8 cellular contexts compared by ENCODE assay signal in the genomic region with DNA sequence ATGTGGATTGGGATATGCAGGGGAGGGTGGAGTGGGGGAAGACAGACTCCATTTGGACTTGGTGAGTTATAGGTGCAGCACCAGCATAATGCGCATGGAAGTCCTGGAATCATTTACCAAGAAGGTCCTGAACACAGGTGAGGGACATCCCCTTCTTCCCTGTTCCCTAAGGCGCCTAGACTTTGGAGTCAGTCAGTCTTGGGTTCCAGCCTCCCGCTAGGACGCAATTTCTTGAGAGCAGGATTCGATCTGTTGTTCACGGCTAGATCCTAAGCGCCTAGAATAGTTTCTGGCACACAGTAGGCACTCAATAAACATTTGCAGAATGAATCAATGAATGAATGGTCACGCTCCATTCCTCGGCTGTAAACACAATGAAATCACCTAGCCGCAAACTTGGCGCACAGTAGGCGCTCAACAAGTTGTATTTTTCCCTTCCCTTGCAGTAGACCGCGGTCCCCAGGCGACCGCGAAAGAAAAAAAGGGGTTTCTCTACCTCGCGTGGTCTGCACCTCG. TPM values are rescaled to one million over a fixed set of nuclear protein-coding genes. Genes with fewer than 3 reads are reported as not detected.
A peak's percentile ranks its signal among the peaks of the same experiment; 100 is the strongest.
DNase-seq lines count a peak whose midpoint lies in the region; ATAC-seq, FAIRE-seq and TF ChIP-seq lines count a peak whose summit lies in the region.

No MANE protein-coding gene starts in this region.

- H3K4me3 ChIP-seq in Loucy (ENCODE audit: low read length, poor library complexity, severe bottlenecking) (peak overlapping the region; percentile 85), endodermal cell (ENCODE audit: low read length) (peak overlapping the region; percentile 95), pancreas (peak overlapping the region; percentile 43 to 79 (median 49))

- peak overlapping the region; percentile 80 for H3K9ac ChIP-seq in Loucy (ENCODE audit: low read depth, low read length, poor library complexity, severe bottlenecking)
- H3K9ac ChIP-seq in endodermal cell (ENCODE audit: extremely low read depth, low read length, poor library complexity, severe bottlenecking) = peak overlapping the region; percentile 29

- H3K27me3 Mint-ChIP-seq in endodermal cell (ENCODE audit: insufficient read depth) = peaks cover 24% of the 10 kb centered on the region

- H3F3A ChIP-seq in Loucy (ENCODE audit: low read depth) = no peaks in the 10 kb centered on the region

- H3K36me3 ChIP-seq in Loucy (ENCODE audit: insufficient read depth, low read length) (no peaks in the 10 kb centered on the region), endodermal cell (ENCODE audit: control insufficient read depth, insufficient read depth, low read length) (no peaks in the 10 kb centered on the region), pancreas (no peaks in the 10 kb centered on the region)

- peak overlapping the region; percentile 84 for H3K27ac Mint-ChIP-seq in endodermal cell

- H3K9me2 ChIP-seq in Loucy (replicated peaks; ENCODE audit: low read depth, low read length) = no peaks in the 10 kb centered on the region

- H3K4me1 Mint-ChIP-seq in endodermal cell = peaks cover 42% of the 10 kb centered on the region

- H3K9me3 ChIP-seq in Loucy (ENCODE audit: insufficient read depth, low read depth, low read length) (no peaks in the 10 kb centered on the region), endodermal cell (ENCODE audit: control insufficient read depth, low read length) (no peaks in the 10 kb centered on the region), pancreas (no peaks in the 10 kb centered on the region)

- H3K27me3 ChIP-seq in Loucy (ENCODE audit: insufficient read depth, low read length, poor library complexity, severe bottlenecking) (no peaks in the 10 kb centered on the region), endodermal cell (ENCODE audit: control insufficient read depth, insufficient read depth, low read length, poor library complexity, severe bottlenecking) (peaks cover 10% of the 10 kb centered on the region), pancreas (no peaks in the 10 kb centered on the region)

- peaks cover 1% of the 10 kb centered on the region for H3K36me3 Mint-ChIP-seq in endodermal cell (ENCODE audit: low read depth)

- no peak for TF ChIP-seq CTCF in Loucy (conservative IDR thresholded peaks at IDR 0.05; ENCODE audit: low read length)
- TF ChIP-seq CTCF in endodermal cell (conservative IDR thresholded peaks at IDR 0.05) = no peak
- no peak for TF ChIP-seq CTCF in pancreas (IDR thresholded peaks at IDR 0.05)

- H4K20me1 ChIP-seq in Loucy (ENCODE audit: insufficient read depth, low read length, poor library complexity, severe bottlenecking) = peaks cover 21% of the 10 kb centered on the region

- H2AFZ ChIP-seq in Loucy (ENCODE audit: low read length) = peak overlapping the region; percentile 69

- H3K4me3 Mint-ChIP-seq in endodermal cell = peak overlapping the region; percentile 82

- WGBS in endodermal cell (ENCODE audit: insufficient coverage in 1 of 2, insufficient read length in 1 of 2), 2 experiments = 24 to 31% methylated on average over 12 to 20 of the region's 20 CpGs
- 13% methylated on average over 19 to 20 of the region's 20 CpGs for WGBS in pancreas, 2 donors

- H3K4me2 ChIP-seq in Loucy (ENCODE audit: low read depth, low read length, poor library complexity, severe bottlenecking) = peak overlapping the region; percentile 83

- DNase-seq in Daoy (ENCODE audit: low read depth) = peak; percentile 33
- DNase-seq in endodermal cell = no peak
- no peak for DNase-seq in pancreas
- DNase-seq in HTR-8/SVneo (ENCODE audit: insufficient read length, low spot score) = no peak
- no peak for DNase-seq in NCI-H2196 (lab: John Stamatoyannopoulos, UW; ENCODE audit: unreplicated experiment)
- no peak for DNase-seq in NCI-H1694 (lab: John Stamatoyannopoulos, UW)
- no peak for DNase-seq in NCI-H128 (lab: John Stamatoyannopoulos, UW; ENCODE audit: unreplicated experiment)

- H3K9me3 Mint-ChIP-seq in endodermal cell = no peaks in the 10 kb centered on the region

- H3K4me1 ChIP-seq in Loucy (ENCODE audit: insufficient read depth, low read length, poor library complexity, severe bottlenecking) = peaks cover 34% of the 10 kb centered on the region
- peaks cover 5% of the 10 kb centered on the region for H3K4me1 ChIP-seq in endodermal cell (ENCODE audit: control insufficient read depth, insufficient read depth, low read length)
- peaks cover 0 to 11% (median 5%) of the 10 kb centered on the region in 3 donors for H3K4me1 ChIP-seq in pancreas

- H3K27ac ChIP-seq in endodermal cell (ENCODE audit: low read depth, low read length) (no peak overlapping the region), pancreas (no peak overlapping the region)

- ATAC-seq in pancreas = no peak

- intact Hi-C loops in pancreas (cut with DNase I) = no loop called here

- FAIRE-seq in pancreas (lab: Jason Lieb, UNC) (no peak), HTR-8/SVneo (lab: Jason Lieb, UNC) (no peak)

- peaks cover 41% of the 10 kb centered on the region for H3K79me2 ChIP-seq in Loucy (ENCODE audit: insufficient read depth, low read length)

RNA-seq across cellular contexts. Expression of a gene that starts 1.0 kb away (rescaled TPM):
- 7.1 and 12.1 TPM in 2 replicates for total RNA-seq in Daoy (2014; rRNA removed; shearing (Covaris generic))
- total RNA-seq in endodermal cell = 100 to 1,000 TPM; 118 to 139 TPM
- 30.0 TPM for polyA plus RNA-seq in endodermal cell (2013, experiment 1 of 2)
- polyA plus RNA-seq in endodermal cell (2013, experiment 2 of 2) = 25.2 TPM
- total RNA-seq in pancreas = 1 to 10 TPM in 5 of 6 donors, under 1 TPM in 1; 0.94 to 5.8 (median 2.4) TPM
- under 1 TPM; 0.68 to 0.70 TPM for polyA plus RNA-seq in pancreas
